26 cellular contexts compared by ENCODE assay signal in genomic region chr15:70356919-70357318, GRCh38.
DNase-seq lines count a peak whose midpoint lies in the region; ATAC-seq and TF ChIP-seq lines count a peak whose summit lies in the region.
"Had no signal": no experiment of that assay in that cellular context is flagged by ENCODE, and none has a peak within 500 bp of the region (broad histone marks: within the 10 kb centered on the region; RNA-seq: fewer than 3 reads in every experiment).

No MANE protein-coding gene starts in this region.

- intact Hi-C loops in Calu3 (cut with micrococcal nuclease; ENCODE audit: unreplicated experiment), result no loop called here

- no peak overlapping the region for H2AK5ac ChIP-seq in mesenchymal stem cell (ENCODE audit: low read length, severe bottlenecking)

- no peak overlapping the region for H3K4me3 ChIP-seq in mesenchymal stem cell (ENCODE audit: insufficient read depth in 1 of 2, low read depth in 1 of 2, low read length in 2 of 2)
- H3K4me3 ChIP-seq: cardiac muscle cell, psoas muscle, skin epidermis, thoracic aorta had no signal

- no peak for ATAC-seq in activated CD8-positive, alpha-beta memory T cell treated with anti-CD3 and anti-CD28 coated beads, Interleukin-2, amount 10 ng/mL, durations not matched to agents 7 days and 5 days
- no peak for ATAC-seq in omental fat pad (ENCODE audit: low FRiP score)
- ATAC-seq in activated CD4-positive, CD25-positive, alpha-beta regulatory T cell treated with anti-CD3 and anti-CD28 coated beads, Interleukin-2, amount 50 U/mL, for 24 hours, result no peak
- ATAC-seq: left colon, psoas muscle had no signal

- DNase-seq in activated CD8-positive, alpha-beta memory T cell treated with anti-CD3 and anti-CD28 coated beads for 24 hours, result peak; percentile 45
- no peak for DNase-seq in activated CD8-positive, alpha-beta memory T cell treated with anti-CD3 and anti-CD28 coated beads, Interleukin-2, amount 10 ng/mL, durations not matched to agents 7 days and 5 days
- peak; percentile 76 for DNase-seq in RPMI7951 (ENCODE audit: low read depth)
- DNase-seq in mesenchymal stem cell, result peak; percentile 34
- DNase-seq in type B pancreatic cell (ENCODE audit: extremely low spot score, unreplicated experiment), result peak; percentile 49
- DNase-seq in Calu3, result no peak
- no peak for DNase-seq in omental fat pad (ENCODE audit: low spot score)
- DNase-seq: activated B cell treated with CpG ODN at 0.5 μM for 24 hours; activated CD4-positive, alpha-beta T cell treated with anti-CD3 and anti-CD28 coated beads, Interleukin-2, amount 50 U/mL, for 48 hours; activated naive CD4-positive, alpha-beta T cell treated with anti-CD3 and anti-CD28 coated beads for 36 hours; activated T-cell treated with anti-CD3 and anti-CD28 coated beads, Interleukin-2, amount 50 U/mL, for 48 hours; amygdala; DMS79 treated with DMSO at 0.1 percent for 48 hours; GOT3; left colon; NCI-H1436; NCI-H2107; psoas muscle; stimulated activated naive CD4-positive, alpha-beta T cell; T-helper 9 cell had no signal

- peaks cover 5% of the 10 kb centered on the region for H3K27me3 Mint-ChIP-seq in activated CD8-positive, alpha-beta memory T cell treated with anti-CD3 and anti-CD28 coated beads, Interleukin-2, amount 10 ng/mL, durations not matched to agents 7 days and 5 days
- H3K27me3 Mint-ChIP-seq in type B pancreatic cell (peaks cover 38% of the 10 kb centered on the region), Calu3 (ENCODE audit: unreplicated experiment) (peaks cover 67% of the 10 kb centered on the region)
- H3K27me3 Mint-ChIP-seq: activated B cell treated with CpG ODN at 0.5 μM for 24 hours had no signal

- no peak overlapping the region for H3K4me3 Mint-ChIP-seq in activated CD8-positive, alpha-beta memory T cell treated with anti-CD3 and anti-CD28 coated beads, Interleukin-2, amount 10 ng/mL, durations not matched to agents 7 days and 5 days
- no peak overlapping the region for H3K4me3 Mint-ChIP-seq in type B pancreatic cell
- no peak overlapping the region for H3K4me3 Mint-ChIP-seq in Calu3 (ENCODE audit: low read depth, unreplicated experiment)
- H3K4me3 Mint-ChIP-seq: activated B cell treated with CpG ODN at 0.5 μM for 24 hours; activated naive CD4-positive, alpha-beta T cell treated with anti-CD3 and anti-CD28 coated beads for 36 hours; nephron had no signal

- WGBS in mesenchymal stem cell, result 68% methylated on average over 5 of the region's 7 CpGs

- CTCF ChIA-PET in activated CD8-positive, alpha-beta memory T cell treated with anti-CD3 and anti-CD28 coated beads, Interleukin-2, amount 10 ng/mL, durations not matched to agents 7 days and 5 days (lab: Charles Lee), result no interaction called here
- CTCF ChIA-PET in Calu3 (lab: Charles Lee), result no interaction called here

- no peaks in the 10 kb centered on the region for H3K36me3 Mint-ChIP-seq in activated CD8-positive, alpha-beta memory T cell treated with anti-CD3 and anti-CD28 coated beads, Interleukin-2, amount 10 ng/mL, durations not matched to agents 7 days and 5 days
- no peaks in the 10 kb centered on the region for H3K36me3 Mint-ChIP-seq in type B pancreatic cell
- H3K36me3 Mint-ChIP-seq in Calu3 (ENCODE audit: insufficient read depth, unreplicated experiment), result no peaks in the 10 kb centered on the region

- H3K4me1 ChIP-seq in mesenchymal stem cell (ENCODE audit: control insufficient read depth, insufficient read depth, low read depth, low read length), result peaks cover 3% of the 10 kb centered on the region
- H3K4me1 ChIP-seq: psoas muscle had no signal

- H3K4me1 Mint-ChIP-seq in activated CD8-positive, alpha-beta memory T cell treated with anti-CD3 and anti-CD28 coated beads, Interleukin-2, amount 10 ng/mL, durations not matched to agents 7 days and 5 days, result no peaks in the 10 kb centered on the region
- peaks cover 13% of the 10 kb centered on the region for H3K4me1 Mint-ChIP-seq in type B pancreatic cell (ENCODE audit: unreplicated experiment)
- H3K4me1 Mint-ChIP-seq in Calu3 (ENCODE audit: low read depth, unreplicated experiment), result no peaks in the 10 kb centered on the region
- H3K4me1 Mint-ChIP-seq: activated B cell treated with CpG ODN at 0.5 μM for 24 hours had no signal

- BruUV-seq in Calu3 (replicated peaks; lab: Mats Ljungman, UMichigan), result no TSS peak

- no peak overlapping the region for H3K27ac Mint-ChIP-seq in activated CD8-positive, alpha-beta memory T cell treated with anti-CD3 and anti-CD28 coated beads, Interleukin-2, amount 10 ng/mL, durations not matched to agents 7 days and 5 days
- H3K27ac Mint-ChIP-seq in type B pancreatic cell, result no peak overlapping the region
- H3K27ac Mint-ChIP-seq in Calu3 (ENCODE audit: unreplicated experiment), result no peak overlapping the region
- H3K27ac Mint-ChIP-seq: activated B cell treated with CpG ODN at 0.5 μM for 24 hours; activated naive CD4-positive, alpha-beta T cell treated with anti-CD3 and anti-CD28 coated beads for 36 hours; nephron had no signal

- H3K27ac ChIP-seq in mesenchymal stem cell (ENCODE audit: low read length, poor library complexity, severe bottlenecking), result no peak overlapping the region
- H3K27ac ChIP-seq: cardiac muscle cell, psoas muscle, RWPE1, skin epidermis, thoracic aorta had no signal

- no peak overlapping the region for H3K14ac ChIP-seq in mesenchymal stem cell (ENCODE audit: low read length in 2 of 2)

- no peak overlapping the region for H3K4ac ChIP-seq in mesenchymal stem cell (ENCODE audit: low read depth in 1 of 2, low read length in 2 of 2)

- no peak overlapping the region for H2BK15ac ChIP-seq in mesenchymal stem cell (ENCODE audit: low read depth, poor library complexity, severe bottlenecking)

- no peak overlapping the region for H3K18ac ChIP-seq in mesenchymal stem cell (ENCODE audit: low read depth in 1 of 2, low read length in 2 of 2)

- H4K8ac ChIP-seq in mesenchymal stem cell (ENCODE audit: low read length), result no peak overlapping the region

- no peaks in the 10 kb centered on the region for H3K9me3 Mint-ChIP-seq in activated CD8-positive, alpha-beta memory T cell treated with anti-CD3 and anti-CD28 coated beads, Interleukin-2, amount 10 ng/mL, durations not matched to agents 7 days and 5 days (ENCODE audit: low read depth)
- H3K9me3 Mint-ChIP-seq in type B pancreatic cell (no peaks in the 10 kb centered on the region), Calu3 (ENCODE audit: low read depth, unreplicated experiment) (no peaks in the 10 kb centered on the region)
- H3K9me3 Mint-ChIP-seq: activated naive CD4-positive, alpha-beta T cell treated with anti-CD3 and anti-CD28 coated beads for 36 hours; nephron had no signal

- no peak overlapping the region for H2AFZ ChIP-seq in mesenchymal stem cell (ENCODE audit: low read depth, low read length)

- H3K4me2 ChIP-seq in mesenchymal stem cell (ENCODE audit: low read length, poor library complexity, severe bottlenecking), result no peak overlapping the region

- H4K91ac ChIP-seq in mesenchymal stem cell (ENCODE audit: low read length), result no peak overlapping the region

- TF ChIP-seq CTCF in type B pancreatic cell (conservative IDR thresholded peaks at IDR 0.05), result no peak
- no peak for TF ChIP-seq CTCF in Calu3 (IDR thresholded peaks at IDR 0.05; ENCODE audit: unreplicated experiment)
- TF ChIP-seq CTCF in omental fat pad (IDR thresholded peaks at IDR 0.05), result no peak

- H3K9me3 ChIP-seq in mesenchymal stem cell (ENCODE audit: control insufficient read depth, low read length), result no peaks in the 10 kb centered on the region
- H3K9me3 ChIP-seq: psoas muscle, thoracic aorta had no signal

- H2BK5ac ChIP-seq in mesenchymal stem cell (ENCODE audit: low read depth, low read length, poor library complexity, severe bottlenecking), result no peak overlapping the region

- H3K79me1 ChIP-seq in mesenchymal stem cell (replicated peaks; ENCODE audit: low read length, poor library complexity, severe bottlenecking), result no peaks in the 10 kb centered on the region

- no peaks in the 10 kb centered on the region for H3K36me3 ChIP-seq in mesenchymal stem cell (ENCODE audit: control insufficient read depth in 1 of 2, insufficient read depth in 2 of 2, low read depth in 1 of 2, low read length in 2 of 2)
- H3K36me3 ChIP-seq: cardiac muscle cell, thoracic aorta had no signal

- H2BK12ac ChIP-seq in mesenchymal stem cell (ENCODE audit: low read length in 2 of 2), result no peak overlapping the region

- no peak overlapping the region for H2BK120ac ChIP-seq in mesenchymal stem cell (ENCODE audit: low read depth, low read length)

- H3K9ac ChIP-seq in mesenchymal stem cell (ENCODE audit: low read length), result no peak overlapping the region

- H3K23ac ChIP-seq in mesenchymal stem cell (ENCODE audit: low read length in 2 of 2), result no peak overlapping the region

- H3K27me3 ChIP-seq in mesenchymal stem cell (ENCODE audit: control insufficient read depth in 1 of 2, insufficient read depth in 1 of 2, low read length in 2 of 2), result peaks cover 59 to 61% of the 10 kb centered on the region in 2 experiments

Comparison
In these comparisons a context has a peak if more than half of its experiments do, and no peak if none do; other contexts are left out.
1. DNase-seq: peak in activated CD8-positive, alpha-beta memory T cell treated with anti-CD3 and anti-CD28 coated beads for 24 hours (single experiment), RPMI7951 (single experiment), mesenchymal stem cell (single experiment) and type B pancreatic cell (single experiment); none in activated CD8-positive, alpha-beta memory T cell treated with anti-CD3 and anti-CD28 coated beads, Interleukin-2, amount 10 ng/mL, durations not matched to agents 7 days and 5 days (single experiment), Calu3 (single experiment) and omental fat pad (single experiment).